Comparison of ENCODE assay signal across 20 cellular contexts in genomic region chr17:42855048-42855596, GRCh38. TPM values are rescaled to one million over a fixed set of nuclear protein-coding genes. Genes with fewer than 3 reads are reported as not detected.
"Had no signal": no experiment of that assay in that cellular context is flagged by ENCODE, and none has a peak within 500 bp of the region (broad histone marks: within the 10 kb centered on the region; RNA-seq: fewer than 3 reads in every experiment).

No MANE protein-coding gene starts in this region.

- H3K36me3 Mint-ChIP-seq: activated naive CD4-positive, alpha-beta T cell treated with anti-CD3 and anti-CD28 coated beads, Interleukin-2, amount 50 U/mL, for 24 hours had no signal

- H3K27ac Mint-ChIP-seq: activated CD4-positive, alpha-beta memory T cell treated with anti-CD3 and anti-CD28 coated beads for 36 hours; activated CD4-positive, alpha-beta T cell treated with anti-CD3 and anti-CD28 coated beads for 36 hours; activated naive CD4-positive, alpha-beta T cell treated with anti-CD3 and anti-CD28 coated beads, Interleukin-2, amount 50 U/mL, for 24 hours had no signal

- H3K4me1 Mint-ChIP-seq: activated CD4-positive, alpha-beta T cell treated with anti-CD3 and anti-CD28 coated beads for 36 hours; activated naive CD4-positive, alpha-beta T cell treated with anti-CD3 and anti-CD28 coated beads, Interleukin-2, amount 50 U/mL, for 24 hours had no signal

- H3K4me2 ChIP-seq: SK-N-SH had no signal

- H3K4me3 Mint-ChIP-seq: activated CD4-positive, alpha-beta memory T cell treated with anti-CD3 and anti-CD28 coated beads for 36 hours; activated CD4-positive, alpha-beta T cell treated with anti-CD3 and anti-CD28 coated beads for 36 hours; activated naive CD4-positive, alpha-beta T cell treated with anti-CD3 and anti-CD28 coated beads, Interleukin-2, amount 50 U/mL, for 24 hours; activated T-cell treated with anti-CD3 and anti-CD28 coated beads, Interleukin-2, amount 50 U/mL, for 4 hours; neural crest cell had no signal

- H3K27me3 ChIP-seq: cardiac muscle cell, ovary had no signal

- H3K4me3 ChIP-seq: cardiac muscle cell, ovary had no signal

- DNase-seq: activated CD4-positive, alpha-beta memory T cell treated with anti-CD3 and anti-CD28 coated beads for 36 hours; activated CD4-positive, alpha-beta T cell treated with anti-CD3 and anti-CD28 coated beads for 36 hours; activated effector memory CD4-positive, alpha-beta T cell treated with Interleukin-2 at 50 U/mL for 16 hours; activated T-cell treated with anti-CD3 and anti-CD28 coated beads, Interleukin-2, amount 50 U/mL, for 4 hours; erythroblast; left ventricle myocardium superior; ovary; SK-N-SH; stimulated activated CD4-positive, alpha-beta T cell treated with anti-CD3 and anti-CD28 coated beads, Interleukin-4, amount 100 ng/mL, for 24 hours; stimulated activated naive CD4-positive, alpha-beta T cell had no signal

- ATAC-seq: activated CD4-positive, alpha-beta T cell treated with anti-CD3 and anti-CD28 coated beads for 36 hours; activated T-cell treated with anti-CD3 and anti-CD28 coated beads, Interleukin-2, amount 50 U/mL, for 4 hours; left ventricle myocardium superior had no signal

- H3K36me3 ChIP-seq: cardiac muscle cell, ovary had no signal

- H3K9ac ChIP-seq: SK-N-SH had no signal

- H3K27me3 Mint-ChIP-seq: activated CD4-positive, alpha-beta T cell treated with anti-CD3 and anti-CD28 coated beads for 36 hours; activated naive CD4-positive, alpha-beta T cell treated with anti-CD3 and anti-CD28 coated beads, Interleukin-2, amount 50 U/mL, for 24 hours had no signal

- H3K9me3 Mint-ChIP-seq: activated CD4-positive, alpha-beta memory T cell treated with anti-CD3 and anti-CD28 coated beads for 36 hours; activated naive CD4-positive, alpha-beta T cell treated with anti-CD3 and anti-CD28 coated beads, Interleukin-2, amount 50 U/mL, for 24 hours; activated T-cell treated with anti-CD3 and anti-CD28 coated beads, Interleukin-2, amount 50 U/mL, for 4 hours; neural crest cell had no signal

- H3K9me3 ChIP-seq: ovary, SK-N-SH had no signal

- H3K27ac ChIP-seq: cardiac muscle cell, ovary had no signal

RNA-seq across cellular contexts. Expression of gene G6PC1, which starts 45.5 kb away (rescaled TPM):
- total RNA-seq: activated CD4-positive, alpha-beta memory T cell treated with anti-CD3 and anti-CD28 coated beads for 36 hours; activated CD4-positive, alpha-beta T cell treated with anti-CD3 and anti-CD28 coated beads for 36 hours; cardiac muscle cell; kidney epithelial cell; left ventricle myocardium superior; mesenteric fat pad; myocyte; neural crest cell; renal cortical epithelial cell; skeletal muscle tissue; T-helper 1 cell treated with Interleukin-12 subunit alpha and Interleukin-12 subunit beta and Interleukin-4 antibody, amounts not matched to agents 30 ng/mL and 1 ng/mL, for 36 hours; ureter had no signal
- polyA plus RNA-seq: cardiac muscle cell, ovary, SK-N-SH had no signal
